14 cellular contexts compared by ENCODE assay signal in genomic region chr12:77845831-77846230, GRCh38. TPM values are rescaled to one million over a fixed set of nuclear protein-coding genes. Genes with fewer than 3 reads are reported as not detected.
DNase-seq lines count a peak whose midpoint lies in the region; ATAC-seq, FAIRE-seq and TF ChIP-seq lines count a peak whose summit lies in the region.
"Had no signal": no experiment of that assay in that cellular context is flagged by ENCODE, and none has a peak within 500 bp of the region (broad histone marks: within the 10 kb centered on the region; RNA-seq: fewer than 3 reads in every experiment).

No MANE protein-coding gene starts in this region.

- ATAC-seq in SK-N-SH treated with all-trans-retinoic acid at 6 μM for 48 hours: peak; percentile 70
- no peak for ATAC-seq in activated CD4-positive, alpha-beta T cell treated with anti-CD3 and anti-CD28 coated beads for 36 hours
- ATAC-seq in GM21576 (IDR thresholded peaks at IDR 0.05; ENCODE audit: unreplicated experiment): no peak

- no peaks in the 10 kb centered on the region for H3K27me3 Mint-ChIP-seq in activated CD4-positive, alpha-beta T cell treated with anti-CD3 and anti-CD28 coated beads for 36 hours
- H3K27me3 Mint-ChIP-seq: activated CD4-positive, alpha-beta T cell treated with anti-CD3 and anti-CD28 coated beads, Interleukin-2, amount 10 ng/mL, durations not matched to agents 24 days and 14 days had no signal

- POLR2A ChIA-PET in activated CD4-positive, alpha-beta T cell treated with anti-CD3 and anti-CD28 coated beads for 36 hours (lab: Charles Lee): no interaction called here

- intact Hi-C loops in activated CD4-positive, alpha-beta T cell treated with anti-CD3 and anti-CD28 coated beads for 36 hours (cut with DNase I, micrococcal nuclease): no loop called here

- H3K36me3 Mint-ChIP-seq in activated CD4-positive, alpha-beta T cell treated with anti-CD3 and anti-CD28 coated beads for 36 hours (ENCODE audit: low read depth): no peaks in the 10 kb centered on the region

- TF ChIP-seq CTCF in fibroblast of mammary gland (conservative IDR thresholded peaks at IDR 0.05; ENCODE audit: control insufficient read depth, insufficient read depth, low read depth, low read length): no peak

- H3K27ac Mint-ChIP-seq in activated CD4-positive, alpha-beta T cell treated with anti-CD3 and anti-CD28 coated beads for 36 hours: no peak overlapping the region
- H3K27ac Mint-ChIP-seq: activated CD4-positive, alpha-beta T cell treated with anti-CD3 and anti-CD28 coated beads, Interleukin-2, amount 10 ng/mL, durations not matched to agents 24 days and 14 days had no signal

- CTCF ChIA-PET in activated CD4-positive, alpha-beta T cell treated with anti-CD3 and anti-CD28 coated beads for 36 hours (lab: Charles Lee): no interaction called here

- H3K4me1 Mint-ChIP-seq in activated CD4-positive, alpha-beta T cell treated with anti-CD3 and anti-CD28 coated beads for 36 hours: no peaks in the 10 kb centered on the region

- H3K9me3 Mint-ChIP-seq in activated CD4-positive, alpha-beta T cell treated with anti-CD3 and anti-CD28 coated beads for 36 hours (ENCODE audit: low read depth): no peaks in the 10 kb centered on the region
- H3K9me3 Mint-ChIP-seq: activated CD4-positive, alpha-beta T cell treated with anti-CD3 and anti-CD28 coated beads, Interleukin-2, amount 10 ng/mL, durations not matched to agents 24 days and 14 days had no signal

- H3K4me3 Mint-ChIP-seq in activated CD4-positive, alpha-beta T cell treated with anti-CD3 and anti-CD28 coated beads for 36 hours: no peak overlapping the region
- H3K4me3 Mint-ChIP-seq: activated CD4-positive, alpha-beta T cell treated with anti-CD3 and anti-CD28 coated beads, Interleukin-2, amount 10 ng/mL, durations not matched to agents 24 days and 14 days had no signal

- H3K4me3 ChIP-seq in fibroblast of mammary gland (ENCODE audit: control insufficient read depth, low read depth, low read length): no peak overlapping the region
- H3K4me3 ChIP-seq: lung, tibial artery had no signal

- FAIRE-seq in urothelium cell line (lab: Jason Lieb, UNC): no peak

- DNase-seq in DMS53 (lab: John Stamatoyannopoulos, UW): peak; percentile 70
- DNase-seq in DMS53 treated with DMSO at 0.1 percent for 48 hours (lab: John Stamatoyannopoulos, UW; ENCODE audit: unreplicated experiment): no peak
- peak; percentile 62 for DNase-seq in fibroblast of mammary gland (ENCODE audit: low read depth)
- DNase-seq in urothelium cell line (ENCODE audit: low spot score): peak; percentile 16
- DNase-seq in activated CD4-positive, alpha-beta T cell treated with anti-CD3 and anti-CD28 coated beads for 36 hours: no peak
- no peak for DNase-seq in stimulated activated naive CD4-positive, alpha-beta T cell (lab: John Stamatoyannopoulos, UW)
- DNase-seq: activated CD4-positive, alpha-beta T cell treated with anti-CD3 and anti-CD28 coated beads, Interleukin-2, amount 10 ng/mL, durations not matched to agents 24 days and 14 days; COR-L47; MM.1S; tibial artery had no signal

TF ChIP-seq in SK-N-SH treated with all-trans-retinoic acid at 6 μM for 48 hours, 23 proteins besides CTCF, POLR2A, EP300 and RAD21:
- TF ChIP-seq PPARA (CRISPR knock-in tag; IDR thresholded peaks at IDR 0.05; ENCODE audit: borderline replicate concordance): no peak
- no peak for TF ChIP-seq ESRRG (CRISPR knock-in tag; IDR thresholded peaks at IDR 0.05)
- TF ChIP-seq GLIS3 (CRISPR knock-in tag; IDR thresholded peaks at IDR 0.05): no peak
- TF ChIP-seq, protein P1, sequence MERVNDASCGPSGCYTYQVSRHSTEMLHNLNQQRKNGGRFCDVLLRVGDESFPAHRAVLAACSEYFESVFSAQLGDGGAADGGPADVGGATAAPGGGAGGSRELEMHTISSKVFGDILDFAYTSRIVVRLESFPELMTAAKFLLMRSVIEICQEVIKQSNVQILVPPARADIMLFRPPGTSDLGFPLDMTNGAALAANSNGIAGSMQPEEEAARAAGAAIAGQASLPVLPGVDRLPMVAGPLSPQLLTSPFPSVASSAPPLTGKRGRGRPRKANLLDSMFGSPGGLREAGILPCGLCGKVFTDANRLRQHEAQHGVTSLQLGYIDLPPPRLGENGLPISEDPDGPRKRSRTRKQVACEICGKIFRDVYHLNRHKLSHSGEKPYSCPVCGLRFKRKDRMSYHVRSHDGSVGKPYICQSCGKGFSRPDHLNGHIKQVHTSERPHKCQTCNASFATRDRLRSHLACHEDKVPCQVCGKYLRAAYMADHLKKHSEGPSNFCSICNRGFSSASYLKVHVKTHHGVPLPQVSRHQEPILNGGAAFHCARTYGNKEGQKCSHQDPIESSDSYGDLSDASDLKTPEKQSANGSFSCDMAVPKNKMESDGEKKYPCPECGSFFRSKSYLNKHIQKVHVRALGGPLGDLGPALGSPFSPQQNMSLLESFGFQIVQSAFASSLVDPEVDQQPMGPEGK (CRISPR knock-in tag; IDR thresholded peaks at IDR 0.05; ENCODE audit: borderline replicate concordance): no peak
- TF ChIP-seq, protein P2, sequence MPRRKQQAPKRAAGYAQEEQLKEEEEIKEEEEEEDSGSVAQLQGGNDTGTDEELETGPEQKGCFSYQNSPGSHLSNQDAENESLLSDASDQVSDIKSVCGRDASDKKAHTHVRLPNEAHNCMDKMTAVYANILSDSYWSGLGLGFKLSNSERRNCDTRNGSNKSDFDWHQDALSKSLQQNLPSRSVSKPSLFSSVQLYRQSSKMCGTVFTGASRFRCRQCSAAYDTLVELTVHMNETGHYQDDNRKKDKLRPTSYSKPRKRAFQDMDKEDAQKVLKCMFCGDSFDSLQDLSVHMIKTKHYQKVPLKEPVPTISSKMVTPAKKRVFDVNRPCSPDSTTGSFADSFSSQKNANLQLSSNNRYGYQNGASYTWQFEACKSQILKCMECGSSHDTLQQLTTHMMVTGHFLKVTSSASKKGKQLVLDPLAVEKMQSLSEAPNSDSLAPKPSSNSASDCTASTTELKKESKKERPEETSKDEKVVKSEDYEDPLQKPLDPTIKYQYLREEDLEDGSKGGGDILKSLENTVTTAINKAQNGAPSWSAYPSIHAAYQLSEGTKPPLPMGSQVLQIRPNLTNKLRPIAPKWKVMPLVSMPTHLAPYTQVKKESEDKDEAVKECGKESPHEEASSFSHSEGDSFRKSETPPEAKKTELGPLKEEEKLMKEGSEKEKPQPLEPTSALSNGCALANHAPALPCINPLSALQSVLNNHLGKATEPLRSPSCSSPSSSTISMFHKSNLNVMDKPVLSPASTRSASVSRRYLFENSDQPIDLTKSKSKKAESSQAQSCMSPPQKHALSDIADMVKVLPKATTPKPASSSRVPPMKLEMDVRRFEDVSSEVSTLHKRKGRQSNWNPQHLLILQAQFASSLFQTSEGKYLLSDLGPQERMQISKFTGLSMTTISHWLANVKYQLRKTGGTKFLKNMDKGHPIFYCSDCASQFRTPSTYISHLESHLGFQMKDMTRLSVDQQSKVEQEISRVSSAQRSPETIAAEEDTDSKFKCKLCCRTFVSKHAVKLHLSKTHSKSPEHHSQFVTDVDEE (CRISPR knock-in tag; IDR thresholded peaks at IDR 0.05): no peak
- no peak for TF ChIP-seq TOX (CRISPR knock-in tag; IDR thresholded peaks at IDR 0.05; ENCODE audit: borderline replicate concordance)
- TF ChIP-seq ZC3H10 (CRISPR knock-in tag; IDR thresholded peaks at IDR 0.05): no peak

RNA-seq across cellular contexts. Expression of gene NAV3, which starts 15.1 kb away (rescaled TPM):
- total RNA-seq in activated CD4-positive, alpha-beta T cell treated with anti-CD3 and anti-CD28 coated beads for 36 hours: not detected
- total RNA-seq: activated CD4-positive, alpha-beta T cell treated with anti-CD3 and anti-CD28 coated beads, Interleukin-2, amount 10 ng/mL, durations not matched to agents 24 days and 14 days; T-helper 1 cell treated with Interleukin-12 subunit alpha and Interleukin-12 subunit beta and Interleukin-4 antibody, amounts not matched to agents 30 ng/mL and 1 ng/mL, for 36 hours had no signal

Comparison
In these comparisons a context has a peak if more than half of its experiments do, and no peak if none do; other contexts are left out.
1. DNase-seq: peak in DMS53 (single experiment), fibroblast of mammary gland (single experiment) and urothelium cell line (single experiment); none in DMS53 treated with DMSO at 0.1 percent for 48 hours (single experiment), activated CD4-positive, alpha-beta T cell treated with anti-CD3 and anti-CD28 coated beads for 36 hours (single experiment) and stimulated activated naive CD4-positive, alpha-beta T cell (0 of 6).